20 cellular contexts compared by ENCODE assay signal in genomic region chr1:156841289-156841855, GRCh38. TPM values are rescaled to one million over a fixed set of nuclear protein-coding genes. Genes with fewer than 3 reads are reported as not detected.
"Had no signal": no experiment of that assay in that cellular context is flagged by ENCODE, and none has a peak within 500 bp of the region (broad histone marks: within the 10 kb centered on the region; RNA-seq: fewer than 3 reads in every experiment).

No MANE protein-coding gene starts in this region.

- H3K27ac ChIP-seq: body of pancreas, colonic mucosa, neutrophil, parathyroid adenoma, testis had no signal

- H3K9ac ChIP-seq: parathyroid adenoma had no signal

- H3K4me2 ChIP-seq: smooth muscle cell had no signal

- H2AFZ ChIP-seq: parathyroid adenoma had no signal

- H3K9me3 Mint-ChIP-seq: activated naive CD4-positive, alpha-beta T cell treated with anti-CD3 and anti-CD28 coated beads for 36 hours; activated T-cell treated with anti-CD3 and anti-CD28 coated beads, Interleukin-2, amount 50 U/mL, for 4 hours; stimulated activated memory B cell treated with anti-CD40 and anti-IgM and Interleukin-4, amounts not matched to agents 10 μg/mL and 1 μg/mL and 100 μg/mL, for 72 hours; T-helper 1 cell treated with Interleukin-12 subunit alpha and Interleukin-12 subunit beta and Interleukin-4 antibody, amounts not matched to agents 30 μg/mL and 1 μg/mL, for 36 hours; type B pancreatic cell had no signal

- H3K36me3 Mint-ChIP-seq: stimulated activated memory B cell treated with anti-CD40 and anti-IgM and Interleukin-4, amounts not matched to agents 10 μg/mL and 1 μg/mL and 100 μg/mL, for 72 hours; type B pancreatic cell had no signal

- H3K9me3 ChIP-seq: body of pancreas, colonic mucosa, neutrophil, testis had no signal

- H3K4me3 Mint-ChIP-seq: activated naive CD4-positive, alpha-beta T cell treated with anti-CD3 and anti-CD28 coated beads for 36 hours; activated T-cell treated with anti-CD3 and anti-CD28 coated beads, Interleukin-2, amount 50 U/mL, for 4 hours; naive thymus-derived CD4-positive, alpha-beta T cell; stimulated activated memory B cell treated with anti-CD40 and anti-IgM and Interleukin-4, amounts not matched to agents 10 μg/mL and 1 μg/mL and 100 μg/mL, for 72 hours; T-helper 1 cell treated with Interleukin-12 subunit alpha and Interleukin-12 subunit beta and Interleukin-4 antibody, amounts not matched to agents 30 μg/mL and 1 μg/mL, for 36 hours; type B pancreatic cell had no signal

- DNase-seq: activated CD4-positive, alpha-beta T cell treated with anti-CD3 and anti-CD28 coated beads, Interleukin-2, amount 50 U/mL, for 1 hour; activated CD8-positive, alpha-beta memory T cell treated with anti-CD3 and anti-CD28 coated beads, Interleukin-2, amount 50 U/mL, for 4 hours; activated naive CD4-positive, alpha-beta T cell treated with anti-CD3 and anti-CD28 coated beads for 36 hours; activated T-cell treated with anti-CD3 and anti-CD28 coated beads, Interleukin-2, amount 50 U/mL, for 4 hours; body of pancreas; central memory CD4-positive, alpha-beta T cell; colonic mucosa; head of caudate nucleus; mesenchymal stem cell; naive thymus-derived CD4-positive, alpha-beta T cell; stimulated activated CD4-positive, alpha-beta T cell treated with anti-CD3 and anti-CD28 coated beads, Interleukin-4, amount 100 ng/mL, for 24 hours; testis had no signal

- H3K27ac Mint-ChIP-seq: activated naive CD4-positive, alpha-beta T cell treated with anti-CD3 and anti-CD28 coated beads for 36 hours; naive thymus-derived CD4-positive, alpha-beta T cell; stimulated activated memory B cell treated with anti-CD40 and anti-IgM and Interleukin-4, amounts not matched to agents 10 μg/mL and 1 μg/mL and 100 μg/mL, for 72 hours; T-helper 1 cell treated with Interleukin-12 subunit alpha and Interleukin-12 subunit beta and Interleukin-4 antibody, amounts not matched to agents 30 μg/mL and 1 μg/mL, for 36 hours; type B pancreatic cell had no signal

- H3K36me3 ChIP-seq: colonic mucosa, neutrophil had no signal

- H3K4me3 ChIP-seq: body of pancreas, colonic mucosa, smooth muscle cell, testis had no signal

- H3K27me3 ChIP-seq: testis had no signal

- H3K4me1 ChIP-seq: colonic mucosa, parathyroid adenoma, testis had no signal

- H3K79me2 ChIP-seq: parathyroid adenoma had no signal

RNA-seq across cellular contexts. Expression of gene INSRR, which starts 17.5 kb away (rescaled TPM):
- total RNA-seq: activated naive CD4-positive, alpha-beta T cell treated with anti-CD3 and anti-CD28 coated beads for 36 hours; colonic mucosa; epithelial cell of proximal tubule; lower leg skin had no signal

RNA-seq across cellular contexts. Expression of gene NTRK1, which starts 19.3 kb away (rescaled TPM):
- total RNA-seq: epithelial cell of proximal tubule had no signal

RNA-seq across cellular contexts. Expression of gene PEAR1, which starts 52.1 kb away (rescaled TPM):
- total RNA-seq: activated naive CD4-positive, alpha-beta T cell treated with anti-CD3 and anti-CD28 coated beads for 36 hours had no signal
